In the genomic region with DNA sequence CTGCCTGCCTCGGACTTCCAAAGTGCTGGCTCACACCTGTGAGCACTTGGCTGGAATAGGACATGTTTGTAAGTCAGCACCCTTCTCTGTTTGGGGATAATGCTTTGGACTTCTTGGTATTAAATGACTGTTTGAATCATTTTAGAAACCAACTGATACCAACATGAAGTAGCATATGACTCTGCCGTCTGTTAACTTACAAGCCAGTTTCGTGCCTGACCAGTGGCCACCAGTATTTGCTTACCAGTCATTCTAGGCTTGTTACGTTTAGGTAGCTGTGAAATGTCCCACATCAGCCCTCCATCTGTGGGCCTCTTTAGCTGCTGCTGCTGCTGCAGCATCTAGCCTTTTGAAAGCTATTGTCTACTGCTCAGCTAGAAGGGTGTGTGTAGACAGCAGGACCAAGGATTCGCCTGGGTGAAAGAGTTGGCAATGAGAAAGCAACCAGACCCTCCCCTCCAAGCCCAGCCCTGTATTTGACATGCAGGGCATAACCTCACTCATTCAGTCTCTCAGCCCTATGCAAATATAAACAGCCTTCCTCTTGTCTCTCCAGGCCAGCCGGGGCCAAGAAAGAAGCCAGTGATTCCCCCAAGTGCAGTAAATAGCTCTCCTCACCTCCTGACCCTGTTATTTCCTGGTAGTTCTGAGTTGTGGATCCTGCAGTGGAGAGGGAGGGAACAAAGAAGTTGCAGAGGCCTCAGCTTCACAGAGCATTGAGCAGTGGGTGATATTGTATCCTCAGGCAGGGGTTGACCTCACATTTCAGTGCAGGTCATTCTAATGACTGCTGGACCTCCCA, we compare ENCODE assay signal across 9 cellular contexts. TPM values are rescaled to one million over a fixed set of nuclear protein-coding genes. Genes with fewer than 3 reads are reported as not detected.
DNase-seq lines count a peak whose midpoint lies in the region; ATAC-seq, FAIRE-seq and TF ChIP-seq lines count a peak whose summit lies in the region.
"Had no signal": no experiment of that assay in that cellular context is flagged by ENCODE, and none has a peak within 500 bp of the region (broad histone marks: within the 10 kb centered on the region; RNA-seq: fewer than 3 reads in every experiment).

No MANE protein-coding gene starts in this region.

- no peaks in the 10 kb centered on the region for H3K9me1 ChIP-seq in endothelial cell of umbilical vein (replicated peaks; ENCODE audit: control insufficient read depth, extremely low read depth, insufficient read depth, low read length)

- H3K27me3 ChIP-seq in endothelial cell of umbilical vein (ENCODE audit: control insufficient read depth in 2 of 2, insufficient read depth in 2 of 2, low read length in 2 of 2): no peaks in the 10 kb centered on the region

- no peak for TF ChIP-seq CTCF in endothelial cell of umbilical vein (IDR thresholded peaks at IDR 0.05; ENCODE audit: extremely low read depth in 1 of 2, insufficient read depth in 1 of 2, low read depth in 1 of 2, low read length in 2 of 2)

- TF ChIP-seq POLR2A in GM12892 (IDR thresholded peaks at IDR 0.05; ENCODE audit: low read depth, low read length) (peak; percentile 12; the same call in 1 of the 2 replicates), endothelial cell of umbilical vein (IDR thresholded peaks at IDR 0.05; ENCODE audit: low read depth, low read length) (no peak)

- intact Hi-C loops in endothelial cell of umbilical vein (cut with micrococcal nuclease): loop anchor here (1.0 kb wide), 1 partner anchor 58 kb away; no protein-coding TSS in a partner anchor

- peak overlapping the region; percentile 1 for H3K4me2 ChIP-seq in endothelial cell of umbilical vein (ENCODE audit: insufficient read depth, low read length)

- no TSS peak for BruUV-seq in endothelial cell of umbilical vein (replicated peaks; lab: Mats Ljungman, UMichigan)

- H3K4me3 ChIP-seq in endothelial cell of umbilical vein (replicated peaks in 1 of 3; ENCODE audit: insufficient read depth in 1 of 3, low read depth in 1 of 3, low read length in 3 of 3): no peak overlapping the region

- ATAC-seq in GM21825 (IDR thresholded peaks at IDR 0.05; ENCODE audit: unreplicated experiment): peak; percentile 85

- H4K20me1 ChIP-seq in endothelial cell of umbilical vein (replicated peaks; ENCODE audit: control insufficient read depth, extremely low read depth, insufficient read depth, low read length): no peaks in the 10 kb centered on the region

- peak overlapping the region; percentile 4 for H3K27ac ChIP-seq in endothelial cell of umbilical vein (ENCODE audit: insufficient read depth, low read depth, low read length)
- H3K27ac ChIP-seq: epithelial cell of prostate had no signal

- H3K9me3 ChIP-seq in endothelial cell of umbilical vein (replicated peaks; ENCODE audit: control insufficient read depth, insufficient read depth, low read length): no peaks in the 10 kb centered on the region

- peaks cover 48% of the 10 kb centered on the region for H3K4me1 ChIP-seq in endothelial cell of umbilical vein (ENCODE audit: control insufficient read depth, extremely low read depth, insufficient read depth, low read length)

- in situ Hi-C loops in KBM-7 (cut with MboI; ENCODE audit: low pct_unique_long_range_greater_than_20kb, low sequenced_read_pairs): no loop called here

- dilution Hi-C loops in endothelial cell of umbilical vein (cut with MboI; ENCODE audit: extremely low pct_ligation_motif_present, low sequenced_read_pairs): no loop called here

- H3K9ac ChIP-seq in endothelial cell of umbilical vein (replicated peaks; ENCODE audit: extremely low read depth, insufficient read depth, low read length): no peak overlapping the region

- no peak overlapping the region for H2AFZ ChIP-seq in endothelial cell of umbilical vein (ENCODE audit: low read depth, low read length)

- POLR2A ChIA-PET in endothelial cell of umbilical vein (lab: Charles Lee): interaction anchor here (1.1 to 2.2 kb wide), 2 partner anchors 10 to 51 kb away, joined by 6 to 14 read pairs; a partner anchor contains a TSS

- no peaks in the 10 kb centered on the region for H3K36me3 ChIP-seq in endothelial cell of umbilical vein (ENCODE audit: control insufficient read depth in 2 of 2, extremely low read depth in 1 of 2, insufficient read depth in 2 of 2, low read length in 2 of 2)

- peak; percentile 20 for DNase-seq in GM12892 (ENCODE audit: insufficient read length)
- DNase-seq in KBM-7: peak; percentile 24
- DNase-seq in endothelial cell of umbilical vein (ENCODE audit: low read depth, low spot score): peak; percentile 87
- peak in 47 of 56 donors; percentile 5 to 73 (median 41) for DNase-seq in nucleus accumbens (lab: John Stamatoyannopoulos, UW)
- DNase-seq in stimulated activated CD4-positive, alpha-beta T cell treated with anti-CD3 and anti-CD28 coated beads, Interleukin-4, amount 100 ng/mL, for 1 hour: no peak
- DNase-seq in NK-92 treated with Interleukin-12 subunit alpha and Interleukin-12 subunit beta, amount 100 ng/mL, for 24 hours (lab: John Stamatoyannopoulos, UW): no peak
- no peak for DNase-seq in NCI-H2171 treated with DMSO at 0.1 percent for 48 hours (lab: John Stamatoyannopoulos, UW)

- CTCF ChIA-PET in endothelial cell of umbilical vein (lab: Charles Lee): interaction anchor here (0.8 to 3.4 kb wide), 11 partner anchors 8 to 115 kb away, joined by 3 to 16 read pairs (median 5); no protein-coding TSS in a partner anchor

- FAIRE-seq in GM12892 (lab: Jason Lieb, UNC) (peak; percentile 90), endothelial cell of umbilical vein (lab: Jason Lieb, UNC) (peak; percentile 62)

- peaks cover 57% of the 10 kb centered on the region for H3K79me2 ChIP-seq in endothelial cell of umbilical vein (ENCODE audit: control insufficient read depth, insufficient read depth, low read length)

TF ChIP-seq in endothelial cell of umbilical vein, 7 proteins besides CTCF, POLR2A, EP300 and RAD21:
- no peak for TF ChIP-seq EZH2 (IDR thresholded peaks at IDR 0.05; ENCODE audit: borderline replicate concordance, low read depth, low read length, severe bottlenecking)
- TF ChIP-seq, protein P1, sequence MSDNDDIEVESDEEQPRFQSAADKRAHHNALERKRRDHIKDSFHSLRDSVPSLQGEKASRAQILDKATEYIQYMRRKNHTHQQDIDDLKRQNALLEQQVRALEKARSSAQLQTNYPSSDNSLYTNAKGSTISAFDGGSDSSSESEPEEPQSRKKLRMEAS (IDR thresholded peaks at IDR 0.05; ENCODE audit: insufficient read depth, insufficient read length): no peak
- peak; percentile 16 for TF ChIP-seq POLR2AphosphoS5 (IDR thresholded peaks at IDR 0.05; ENCODE audit: insufficient read depth, low read depth, low read length)
- TF ChIP-seq GATA2 (IDR thresholded peaks at IDR 0.05; ENCODE audit: insufficient read depth, insufficient read length, low read depth, low read length): no peak

RNA-seq across cellular contexts. Expression of a gene that starts 51.0 kb away (rescaled TPM):
- 8.4 TPM for polyA plus RNA-seq in GM12892 (2012; ENCODE audit: missing spikeins)
- total RNA-seq in endothelial cell of umbilical vein: 2.8 and 2.9 TPM in 2 replicates
- polyA plus RNA-seq in endothelial cell of umbilical vein: 1.5 and 2.2 TPM in 2 replicates
- 2.0 and 2.5 TPM in 2 replicates for polyA plus RNA-seq in endothelial cell of umbilical vein (2011; cell fraction: cytosol; rRNA removed)
- polyA plus RNA-seq in endothelial cell of umbilical vein (2011; cell fraction: nucleus; rRNA removed): 2.1 and 3.3 TPM in 2 replicates
- 3.5 and 3.8 TPM in 2 replicates for polyA plus RNA-seq in endothelial cell of umbilical vein (2012)
- 1.8 TPM in 2 replicates for polyA minus RNA-seq in endothelial cell of umbilical vein
- 3.3 TPM for polyA minus RNA-seq in endothelial cell of umbilical vein (2011; cell fraction: cytosol; rRNA and poly(A)+ RNA removed)
- 2.9 and 3.0 TPM in 2 replicates for polyA minus RNA-seq in endothelial cell of umbilical vein (2011; cell fraction: nucleus; rRNA and poly(A)+ RNA removed)

RNA-seq across cellular contexts. Expression of a gene that starts 51.1 kb away (rescaled TPM):
- polyA plus RNA-seq in GM12892 (2012; ENCODE audit: missing spikeins): 4,883 TPM
- total RNA-seq in endothelial cell of umbilical vein: 1,872 and 1,901 TPM in 2 replicates
- polyA plus RNA-seq in endothelial cell of umbilical vein: 5,377 and 5,777 TPM in 2 replicates
- polyA plus RNA-seq in endothelial cell of umbilical vein (2011; cell fraction: cytosol; rRNA removed): 5,867 and 5,920 TPM in 2 replicates
- polyA plus RNA-seq in endothelial cell of umbilical vein (2011; cell fraction: nucleus; rRNA removed): 1,424 and 1,737 TPM in 2 replicates
- polyA plus RNA-seq in endothelial cell of umbilical vein (2012): 2,753 and 2,992 TPM in 2 replicates
- polyA minus RNA-seq in endothelial cell of umbilical vein: 1,603 and 1,650 TPM in 2 replicates
- polyA minus RNA-seq in endothelial cell of umbilical vein (2011; cell fraction: cytosol; rRNA and poly(A)+ RNA removed): 1,144 TPM
- 244 and 285 TPM in 2 replicates for polyA minus RNA-seq in endothelial cell of umbilical vein (2011; cell fraction: nucleus; rRNA and poly(A)+ RNA removed)

Comparison
In these comparisons a context has a peak if more than half of its experiments do, and no peak if none do; other contexts are left out.
1. DNase-seq: peak in GM12892 (single experiment), KBM-7 (single experiment), endothelial cell of umbilical vein (single experiment) and nucleus accumbens (47 of 56); none in stimulated activated CD4-positive, alpha-beta T cell treated with anti-CD3 and anti-CD28 coated beads, Interleukin-4, amount 100 ng/mL, for 1 hour (single experiment), NK-92 treated with Interleukin-12 subunit alpha and Interleukin-12 subunit beta, amount 100 ng/mL, for 24 hours (single experiment) and NCI-H2171 treated with DMSO at 0.1 percent for 48 hours (single experiment).